In the genomic region with DNA sequence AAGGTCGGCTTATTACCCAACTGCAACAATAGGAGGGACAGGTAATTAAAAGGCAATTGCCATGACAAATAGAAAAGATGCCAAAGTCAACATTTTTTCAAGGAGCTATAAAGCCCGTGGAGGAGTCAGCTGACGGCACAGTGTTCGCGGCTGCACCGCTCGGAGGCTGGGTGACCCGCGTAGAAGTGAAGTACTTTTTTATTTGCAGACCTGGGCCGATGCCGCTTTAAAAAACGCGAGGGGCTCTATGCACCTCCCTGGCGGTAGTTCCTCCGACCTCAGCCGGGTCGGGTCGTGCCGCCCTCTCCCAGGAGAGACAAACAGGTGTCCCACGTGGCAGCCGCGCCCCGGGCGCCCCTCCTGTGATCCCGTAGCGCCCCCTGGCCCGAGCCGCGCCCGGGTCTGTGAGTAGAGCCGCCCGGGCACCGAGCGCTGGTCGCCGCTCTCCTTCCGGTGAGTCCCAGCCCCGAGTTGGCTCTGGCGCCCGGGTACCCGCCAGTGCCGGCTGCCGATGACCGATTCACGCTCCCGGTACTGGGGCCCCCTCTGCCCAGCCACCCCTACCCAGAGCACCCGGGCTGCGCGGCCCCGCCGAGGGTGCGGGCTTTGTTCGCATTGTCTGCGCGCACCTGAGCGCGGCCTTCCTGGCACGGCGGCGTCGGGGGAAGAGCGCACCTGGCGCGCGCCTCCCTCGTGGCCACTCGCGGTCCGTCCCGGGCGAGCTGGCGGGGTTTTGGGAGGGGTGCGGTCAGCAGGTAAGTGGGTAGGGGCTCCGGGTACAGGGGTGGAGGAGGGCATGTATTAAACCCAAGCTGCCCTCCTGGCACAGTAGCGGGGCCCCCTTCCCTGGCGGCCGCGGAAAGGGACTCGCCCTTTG, we compare ENCODE assay signal across 1 cellular context.
TF ChIP-seq lines count a peak whose summit lies in the region.

A gene with protein sequence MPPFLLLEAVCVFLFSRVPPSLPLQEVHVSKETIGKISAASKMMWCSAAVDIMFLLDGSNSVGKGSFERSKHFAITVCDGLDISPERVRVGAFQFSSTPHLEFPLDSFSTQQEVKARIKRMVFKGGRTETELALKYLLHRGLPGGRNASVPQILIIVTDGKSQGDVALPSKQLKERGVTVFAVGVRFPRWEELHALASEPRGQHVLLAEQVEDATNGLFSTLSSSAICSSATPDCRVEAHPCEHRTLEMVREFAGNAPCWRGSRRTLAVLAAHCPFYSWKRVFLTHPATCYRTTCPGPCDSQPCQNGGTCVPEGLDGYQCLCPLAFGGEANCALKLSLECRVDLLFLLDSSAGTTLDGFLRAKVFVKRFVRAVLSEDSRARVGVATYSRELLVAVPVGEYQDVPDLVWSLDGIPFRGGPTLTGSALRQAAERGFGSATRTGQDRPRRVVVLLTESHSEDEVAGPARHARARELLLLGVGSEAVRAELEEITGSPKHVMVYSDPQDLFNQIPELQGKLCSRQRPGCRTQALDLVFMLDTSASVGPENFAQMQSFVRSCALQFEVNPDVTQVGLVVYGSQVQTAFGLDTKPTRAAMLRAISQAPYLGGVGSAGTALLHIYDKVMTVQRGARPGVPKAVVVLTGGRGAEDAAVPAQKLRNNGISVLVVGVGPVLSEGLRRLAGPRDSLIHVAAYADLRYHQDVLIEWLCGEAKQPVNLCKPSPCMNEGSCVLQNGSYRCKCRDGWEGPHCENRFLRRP (plus strand): TSS at position 138 of the 877 bp plus-strand sequence. CDS start 9,460 bp downstream, outside the sequence.

TF ChIP-seq in WTC11, 78 proteins besides CTCF, POLR2A, EP300 and RAD21 (continued from another document and continues in another):
- TF ChIP-seq, protein P1, sequence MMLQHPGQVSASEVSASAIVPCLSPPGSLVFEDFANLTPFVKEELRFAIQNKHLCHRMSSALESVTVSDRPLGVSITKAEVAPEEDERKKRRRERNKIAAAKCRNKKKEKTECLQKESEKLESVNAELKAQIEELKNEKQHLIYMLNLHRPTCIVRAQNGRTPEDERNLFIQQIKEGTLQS (CRISPR knock-in tag; conservative IDR thresholded peaks at IDR 0.05) = no peak
- no peak for TF ChIP-seq NR1H2 (CRISPR knock-in tag; IDR thresholded peaks at IDR 0.05)
- TF ChIP-seq RORB (CRISPR knock-in tag; IDR thresholded peaks at IDR 0.05) = no peak
- no peak for TF ChIP-seq SOX15 (CRISPR knock-in tag; IDR thresholded peaks at IDR 0.05)
- no peak; the same call in 1 of the 2 replicates for TF ChIP-seq FOXK1 (CRISPR knock-in tag; IDR thresholded peaks at IDR 0.05)
- TF ChIP-seq, protein P2, sequence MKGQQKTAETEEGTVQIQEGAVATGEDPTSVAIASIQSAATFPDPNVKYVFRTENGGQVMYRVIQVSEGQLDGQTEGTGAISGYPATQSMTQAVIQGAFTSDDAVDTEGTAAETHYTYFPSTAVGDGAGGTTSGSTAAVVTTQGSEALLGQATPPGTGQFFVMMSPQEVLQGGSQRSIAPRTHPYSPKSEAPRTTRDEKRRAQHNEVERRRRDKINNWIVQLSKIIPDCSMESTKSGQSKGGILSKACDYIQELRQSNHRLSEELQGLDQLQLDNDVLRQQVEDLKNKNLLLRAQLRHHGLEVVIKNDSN (CRISPR knock-in tag; IDR thresholded peaks at IDR 0.05) = peak; percentile 62; the same call in 1 of the 2 replicates
- TF ChIP-seq, protein P3, sequence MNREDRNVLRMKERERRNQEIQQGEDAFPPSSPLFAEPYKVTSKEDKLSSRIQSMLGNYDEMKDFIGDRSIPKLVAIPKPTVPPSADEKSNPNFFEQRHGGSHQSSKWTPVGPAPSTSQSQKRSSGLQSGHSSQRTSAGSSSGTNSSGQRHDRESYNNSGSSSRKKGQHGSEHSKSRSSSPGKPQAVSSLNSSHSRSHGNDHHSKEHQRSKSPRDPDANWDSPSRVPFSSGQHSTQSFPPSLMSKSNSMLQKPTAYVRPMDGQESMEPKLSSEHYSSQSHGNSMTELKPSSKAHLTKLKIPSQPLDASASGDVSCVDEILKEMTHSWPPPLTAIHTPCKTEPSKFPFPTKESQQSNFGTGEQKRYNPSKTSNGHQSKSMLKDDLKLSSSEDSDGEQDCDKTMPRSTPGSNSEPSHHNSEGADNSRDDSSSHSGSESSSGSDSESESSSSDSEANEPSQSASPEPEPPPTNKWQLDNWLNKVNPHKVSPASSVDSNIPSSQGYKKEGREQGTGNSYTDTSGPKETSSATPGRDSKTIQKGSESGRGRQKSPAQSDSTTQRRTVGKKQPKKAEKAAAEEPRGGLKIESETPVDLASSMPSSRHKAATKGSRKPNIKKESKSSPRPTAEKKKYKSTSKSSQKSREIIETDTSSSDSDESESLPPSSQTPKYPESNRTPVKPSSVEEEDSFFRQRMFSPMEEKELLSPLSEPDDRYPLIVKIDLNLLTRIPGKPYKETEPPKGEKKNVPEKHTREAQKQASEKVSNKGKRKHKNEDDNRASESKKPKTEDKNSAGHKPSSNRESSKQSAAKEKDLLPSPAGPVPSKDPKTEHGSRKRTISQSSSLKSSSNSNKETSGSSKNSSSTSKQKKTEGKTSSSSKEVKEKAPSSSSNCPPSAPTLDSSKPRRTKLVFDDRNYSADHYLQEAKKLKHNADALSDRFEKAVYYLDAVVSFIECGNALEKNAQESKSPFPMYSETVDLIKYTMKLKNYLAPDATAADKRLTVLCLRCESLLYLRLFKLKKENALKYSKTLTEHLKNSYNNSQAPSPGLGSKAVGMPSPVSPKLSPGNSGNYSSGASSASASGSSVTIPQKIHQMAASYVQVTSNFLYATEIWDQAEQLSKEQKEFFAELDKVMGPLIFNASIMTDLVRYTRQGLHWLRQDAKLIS (CRISPR knock-in tag; IDR thresholded peaks at IDR 0.05; ENCODE audit: borderline replicate concordance) = peak; percentile 45; the same call in 1 of the 2 replicates
- TF ChIP-seq, protein P4, sequence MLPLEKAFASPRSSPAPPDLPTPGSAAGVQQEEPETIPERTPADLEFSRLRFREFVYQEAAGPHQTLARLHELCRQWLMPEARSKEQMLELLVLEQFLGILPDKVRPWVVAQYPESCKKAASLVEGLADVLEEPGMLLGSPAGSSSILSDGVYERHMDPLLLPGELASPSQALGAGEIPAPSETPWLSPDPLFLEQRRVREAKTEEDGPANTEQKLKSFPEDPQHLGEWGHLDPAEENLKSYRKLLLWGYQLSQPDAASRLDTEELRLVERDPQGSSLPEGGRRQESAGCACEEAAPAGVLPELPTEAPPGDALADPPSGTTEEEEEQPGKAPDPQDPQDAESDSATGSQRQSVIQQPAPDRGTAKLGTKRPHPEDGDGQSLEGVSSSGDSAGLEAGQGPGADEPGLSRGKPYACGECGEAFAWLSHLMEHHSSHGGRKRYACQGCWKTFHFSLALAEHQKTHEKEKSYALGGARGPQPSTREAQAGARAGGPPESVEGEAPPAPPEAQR (CRISPR knock-in tag; IDR thresholded peaks at IDR 0.05) = no peak
- TF ChIP-seq, protein P5, sequence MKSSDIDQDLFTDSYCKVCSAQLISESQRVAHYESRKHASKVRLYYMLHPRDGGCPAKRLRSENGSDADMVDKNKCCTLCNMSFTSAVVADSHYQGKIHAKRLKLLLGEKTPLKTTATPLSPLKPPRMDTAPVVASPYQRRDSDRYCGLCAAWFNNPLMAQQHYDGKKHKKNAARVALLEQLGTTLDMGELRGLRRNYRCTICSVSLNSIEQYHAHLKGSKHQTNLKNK (CRISPR knock-in tag; IDR thresholded peaks at IDR 0.05) = no peak
- no peak for TF ChIP-seq ZNF263 (CRISPR knock-in tag; IDR thresholded peaks at IDR 0.05; ENCODE audit: low read depth)
- TF ChIP-seq ZNF121 (CRISPR knock-in tag; IDR thresholded peaks at IDR 0.05) = no peak
- TF ChIP-seq CREM (CRISPR knock-in tag; IDR thresholded peaks at IDR 0.05) = no peak
- TF ChIP-seq GRHL2 (CRISPR knock-in tag; IDR thresholded peaks at IDR 0.05; ENCODE audit: insufficient replicate concordance, severe bottlenecking) = no peak
- 0 out of 2 replicates have a peak, but pooled peaks have one; percentile 59 for TF ChIP-seq KAT7 (CRISPR knock-in tag; IDR thresholded peaks at IDR 0.05; ENCODE audit: borderline replicate concordance)
- no peak for TF ChIP-seq TEAD4 (CRISPR knock-in tag; IDR thresholded peaks at IDR 0.05)
- TF ChIP-seq, protein P6, sequence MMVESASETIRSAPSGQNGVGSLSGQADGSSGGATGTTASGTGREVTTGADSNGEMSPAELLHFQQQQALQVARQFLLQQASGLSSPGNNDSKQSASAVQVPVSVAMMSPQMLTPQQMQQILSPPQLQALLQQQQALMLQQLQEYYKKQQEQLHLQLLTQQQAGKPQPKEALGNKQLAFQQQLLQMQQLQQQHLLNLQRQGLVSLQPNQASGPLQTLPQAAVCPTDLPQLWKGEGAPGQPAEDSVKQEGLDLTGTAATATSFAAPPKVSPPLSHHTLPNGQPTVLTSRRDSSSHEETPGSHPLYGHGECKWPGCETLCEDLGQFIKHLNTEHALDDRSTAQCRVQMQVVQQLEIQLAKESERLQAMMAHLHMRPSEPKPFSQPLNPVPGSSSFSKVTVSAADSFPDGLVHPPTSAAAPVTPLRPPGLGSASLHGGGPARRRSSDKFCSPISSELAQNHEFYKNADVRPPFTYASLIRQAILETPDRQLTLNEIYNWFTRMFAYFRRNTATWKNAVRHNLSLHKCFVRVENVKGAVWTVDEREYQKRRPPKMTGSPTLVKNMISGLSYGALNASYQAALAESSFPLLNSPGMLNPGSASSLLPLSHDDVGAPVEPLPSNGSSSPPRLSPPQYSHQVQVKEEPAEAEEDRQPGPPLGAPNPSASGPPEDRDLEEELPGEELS (CRISPR knock-in tag; IDR thresholded peaks at IDR 0.05) = 0 out of 2 replicates have a peak, but pooled peaks have one; percentile 18
- TF ChIP-seq SP1 (CRISPR knock-in tag; conservative IDR thresholded peaks at IDR 0.05) = peak; percentile 60; the same call in 1 of the 2 replicates
- peak; percentile 27; the same call in 1 of the 2 replicates for TF ChIP-seq ZNF232 (CRISPR knock-in tag; IDR thresholded peaks at IDR 0.05)
- TF ChIP-seq, protein P7, sequence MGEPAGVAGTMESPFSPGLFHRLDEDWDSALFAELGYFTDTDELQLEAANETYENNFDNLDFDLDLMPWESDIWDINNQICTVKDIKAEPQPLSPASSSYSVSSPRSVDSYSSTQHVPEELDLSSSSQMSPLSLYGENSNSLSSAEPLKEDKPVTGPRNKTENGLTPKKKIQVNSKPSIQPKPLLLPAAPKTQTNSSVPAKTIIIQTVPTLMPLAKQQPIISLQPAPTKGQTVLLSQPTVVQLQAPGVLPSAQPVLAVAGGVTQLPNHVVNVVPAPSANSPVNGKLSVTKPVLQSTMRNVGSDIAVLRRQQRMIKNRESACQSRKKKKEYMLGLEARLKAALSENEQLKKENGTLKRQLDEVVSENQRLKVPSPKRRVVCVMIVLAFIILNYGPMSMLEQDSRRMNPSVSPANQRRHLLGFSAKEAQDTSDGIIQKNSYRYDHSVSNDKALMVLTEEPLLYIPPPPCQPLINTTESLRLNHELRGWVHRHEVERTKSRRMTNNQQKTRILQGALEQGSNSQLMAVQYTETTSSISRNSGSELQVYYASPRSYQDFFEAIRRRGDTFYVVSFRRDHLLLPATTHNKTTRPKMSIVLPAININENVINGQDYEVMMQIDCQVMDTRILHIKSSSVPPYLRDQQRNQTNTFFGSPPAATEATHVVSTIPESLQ (CRISPR knock-in tag; IDR thresholded peaks at IDR 0.05) = no peak
- TF ChIP-seq JUN (CRISPR knock-in tag; IDR thresholded peaks at IDR 0.05) = no peak
- TF ChIP-seq, protein P8, sequence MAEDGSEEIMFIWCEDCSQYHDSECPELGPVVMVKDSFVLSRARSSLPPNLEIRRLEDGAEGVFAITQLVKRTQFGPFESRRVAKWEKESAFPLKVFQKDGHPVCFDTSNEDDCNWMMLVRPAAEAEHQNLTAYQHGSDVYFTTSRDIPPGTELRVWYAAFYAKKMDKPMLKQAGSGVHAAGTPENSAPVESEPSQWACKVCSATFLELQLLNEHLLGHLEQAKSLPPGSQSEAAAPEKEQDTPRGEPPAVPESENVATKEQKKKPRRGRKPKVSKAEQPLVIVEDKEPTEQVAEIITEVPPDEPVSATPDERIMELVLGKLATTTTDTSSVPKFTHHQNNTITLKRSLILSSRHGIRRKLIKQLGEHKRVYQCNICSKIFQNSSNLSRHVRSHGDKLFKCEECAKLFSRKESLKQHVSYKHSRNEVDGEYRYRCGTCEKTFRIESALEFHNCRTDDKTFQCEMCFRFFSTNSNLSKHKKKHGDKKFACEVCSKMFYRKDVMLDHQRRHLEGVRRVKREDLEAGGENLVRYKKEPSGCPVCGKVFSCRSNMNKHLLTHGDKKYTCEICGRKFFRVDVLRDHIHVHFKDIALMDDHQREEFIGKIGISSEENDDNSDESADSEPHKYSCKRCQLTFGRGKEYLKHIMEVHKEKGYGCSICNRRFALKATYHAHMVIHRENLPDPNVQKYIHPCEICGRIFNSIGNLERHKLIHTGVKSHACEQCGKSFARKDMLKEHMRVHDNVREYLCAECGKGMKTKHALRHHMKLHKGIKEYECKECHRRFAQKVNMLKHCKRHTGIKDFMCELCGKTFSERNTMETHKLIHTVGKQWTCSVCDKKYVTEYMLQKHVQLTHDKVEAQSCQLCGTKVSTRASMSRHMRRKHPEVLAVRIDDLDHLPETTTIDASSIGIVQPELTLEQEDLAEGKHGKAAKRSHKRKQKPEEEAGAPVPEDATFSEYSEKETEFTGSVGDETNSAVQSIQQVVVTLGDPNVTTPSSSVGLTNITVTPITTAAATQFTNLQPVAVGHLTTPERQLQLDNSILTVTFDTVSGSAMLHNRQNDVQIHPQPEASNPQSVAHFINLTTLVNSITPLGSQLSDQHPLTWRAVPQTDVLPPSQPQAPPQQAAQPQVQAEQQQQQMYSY (CRISPR knock-in tag; IDR thresholded peaks at IDR 0.05) = no peak
- TF ChIP-seq NR3C1 (CRISPR knock-in tag; conservative IDR thresholded peaks at IDR 0.05; ENCODE audit: low read depth) = no peak
- TF ChIP-seq, protein P9, sequence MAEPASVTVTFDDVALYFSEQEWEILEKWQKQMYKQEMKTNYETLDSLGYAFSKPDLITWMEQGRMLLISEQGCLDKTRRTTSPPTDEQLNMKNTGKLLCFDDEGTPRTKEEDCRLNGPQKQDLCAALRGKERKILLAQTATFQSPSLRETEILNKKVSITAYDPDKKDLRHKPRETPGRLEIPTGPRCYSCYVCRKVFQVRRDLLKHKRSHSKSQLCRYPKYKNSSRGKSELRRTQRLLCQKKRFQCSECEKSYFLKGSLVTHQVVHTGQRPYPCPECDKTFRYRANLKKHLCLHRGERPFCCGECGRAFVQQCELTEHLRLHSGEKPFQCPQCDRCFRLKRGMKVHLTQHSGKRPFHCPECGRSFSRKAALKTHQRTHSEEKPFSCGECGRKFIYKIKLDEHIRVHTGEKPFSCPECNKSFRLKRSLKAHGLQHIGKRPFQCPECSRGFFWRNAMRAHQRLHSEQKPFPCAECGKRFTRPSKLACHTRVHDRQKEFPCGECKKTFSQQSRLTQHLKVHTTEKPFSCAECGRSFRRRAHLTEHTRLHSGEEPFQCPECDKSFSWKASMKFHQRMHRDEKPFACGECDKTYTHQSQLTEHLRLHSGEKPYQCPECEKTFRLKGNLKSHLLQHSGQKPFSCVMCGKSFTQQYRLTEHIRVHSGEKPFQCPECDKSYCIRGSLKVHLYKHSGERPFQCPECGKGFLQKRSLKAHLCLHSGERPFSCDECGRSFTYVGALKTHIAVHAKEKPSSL (CRISPR knock-in tag; conservative IDR thresholded peaks at IDR 0.05) = no peak
- TF ChIP-seq ZNF416 (CRISPR knock-in tag; IDR thresholded peaks at IDR 0.05) = no peak
- peak; percentile 61; the same call in 1 of the 2 replicates for TF ChIP-seq ZNF219 (CRISPR knock-in tag; IDR thresholded peaks at IDR 0.05; ENCODE audit: borderline replicate concordance)
- TF ChIP-seq OVOL2 (CRISPR knock-in tag; IDR thresholded peaks at IDR 0.05; ENCODE audit: borderline replicate concordance) = no peak
- TF ChIP-seq, protein P10, sequence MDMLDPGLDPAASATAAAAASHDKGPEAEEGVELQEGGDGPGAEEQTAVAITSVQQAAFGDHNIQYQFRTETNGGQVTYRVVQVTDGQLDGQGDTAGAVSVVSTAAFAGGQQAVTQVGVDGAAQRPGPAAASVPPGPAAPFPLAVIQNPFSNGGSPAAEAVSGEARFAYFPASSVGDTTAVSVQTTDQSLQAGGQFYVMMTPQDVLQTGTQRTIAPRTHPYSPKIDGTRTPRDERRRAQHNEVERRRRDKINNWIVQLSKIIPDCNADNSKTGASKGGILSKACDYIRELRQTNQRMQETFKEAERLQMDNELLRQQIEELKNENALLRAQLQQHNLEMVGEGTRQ (CRISPR knock-in tag; IDR thresholded peaks at IDR 0.05) = peak; percentile 72
- no peak for TF ChIP-seq NFATC4 (CRISPR knock-in tag; IDR thresholded peaks at IDR 0.05)
- peak; percentile 83 for TF ChIP-seq MYBL2 (CRISPR knock-in tag; IDR thresholded peaks at IDR 0.05)
- TF ChIP-seq CREB1 (CRISPR knock-in tag; IDR thresholded peaks at IDR 0.05) = no peak
- peak; percentile 94 for TF ChIP-seq ZNF423 (CRISPR knock-in tag; IDR thresholded peaks at IDR 0.05)
